In genomic region chr21:37268186-37268503, GRCh38 we compare ENCODE assay signal across 8 cellular contexts.
DNase-seq lines count a peak whose midpoint lies in the region; ATAC-seq and TF ChIP-seq lines count a peak whose summit lies in the region.

No MANE protein-coding gene starts in this region.

- peaks cover 7% of the 10 kb centered on the region for H3K4me1 ChIP-seq in rectal smooth muscle tissue (ENCODE audit: control insufficient read depth, insufficient read depth, low read length)

- H3K9ac ChIP-seq in SU-DHL-6 (ENCODE audit: low read length) (peak overlapping the region; percentile 94), rectal smooth muscle tissue (ENCODE audit: low read length) (peak overlapping the region; percentile 86)

- H3K4me2 ChIP-seq in SU-DHL-6 (ENCODE audit: low read depth, low read length, poor library complexity, severe bottlenecking): peak overlapping the region; percentile 73

- H3F3A ChIP-seq in SU-DHL-6 (ENCODE audit: insufficient read depth): peaks cover 10% of the 10 kb centered on the region

- no peaks in the 10 kb centered on the region; the same call in 1 of the 2 replicates for H4K20me1 ChIP-seq in SU-DHL-6 (ENCODE audit: low read depth, low read length)

- no peaks in the 10 kb centered on the region for H3K9me2 ChIP-seq in SU-DHL-6 (replicated peaks; ENCODE audit: insufficient read depth, low read length)

- no peak for TF ChIP-seq CTCF in GM12864 (IDR thresholded peaks at IDR 0.05; ENCODE audit: low read depth, low read length, missing control alignments)
- TF ChIP-seq CTCF in SU-DHL-6 (IDR thresholded peaks at IDR 0.05; ENCODE audit: insufficient read depth, low read length, poor library complexity, severe bottlenecking): no peak
- TF ChIP-seq CTCF in fibroblast of mammary gland (conservative IDR thresholded peaks at IDR 0.05; ENCODE audit: control insufficient read depth, insufficient read depth, low read depth, low read length): no peak

- H3K27me3 ChIP-seq in SU-DHL-6 (ENCODE audit: low read length): no peaks in the 10 kb centered on the region
- H3K27me3 ChIP-seq in rectal smooth muscle tissue (ENCODE audit: control insufficient read depth, insufficient read depth, low read length): no peaks in the 10 kb centered on the region

- DNase-seq in GM12864 (ENCODE audit: low read depth): no peak
- DNase-seq in fibroblast of mammary gland (ENCODE audit: low read depth): no peak
- DNase-seq in NCI-H1105 (lab: John Stamatoyannopoulos, UW): no peak

- ATAC-seq in HG03097 (IDR thresholded peaks at IDR 0.05; ENCODE audit: low FRiP score, unreplicated experiment): no peak
- ATAC-seq in HG02642 (IDR thresholded peaks at IDR 0.05; ENCODE audit: poor library complexity, unreplicated experiment): no peak
- no peak for ATAC-seq in HG02678 (IDR thresholded peaks at IDR 0.05; ENCODE audit: unreplicated experiment)

- H3K4me3 ChIP-seq in GM12864 (ENCODE audit: low read depth, low read length) (peak overlapping the region; percentile 91), SU-DHL-6 (ENCODE audit: insufficient read depth, low read length, poor library complexity, severe bottlenecking) (peak overlapping the region; percentile 87), fibroblast of mammary gland (ENCODE audit: control insufficient read depth, low read depth, low read length) (peak overlapping the region; percentile 73), rectal smooth muscle tissue (ENCODE audit: low read length) (peak overlapping the region; percentile 88)

- H3K27ac ChIP-seq in SU-DHL-6 (ENCODE audit: low read depth, low read length) (peak overlapping the region; percentile 89), rectal smooth muscle tissue (ENCODE audit: low read depth, low read length) (peak overlapping the region; percentile 99)

- no peaks in the 10 kb centered on the region for H3K36me3 ChIP-seq in SU-DHL-6 (ENCODE audit: low read length)
- H3K36me3 ChIP-seq in rectal smooth muscle tissue (ENCODE audit: control insufficient read depth, insufficient read depth, low read length): no peaks in the 10 kb centered on the region

- H3K79me2 ChIP-seq in SU-DHL-6 (ENCODE audit: insufficient read depth, low read length): peaks cover 38% of the 10 kb centered on the region

- no peaks in the 10 kb centered on the region for H3K9me3 ChIP-seq in SU-DHL-6 (ENCODE audit: insufficient read depth, low read length)

- H2AFZ ChIP-seq in SU-DHL-6 (ENCODE audit: low read depth, low read length, severe bottlenecking): peak overlapping the region; percentile 84
